In the genomic region with DNA sequence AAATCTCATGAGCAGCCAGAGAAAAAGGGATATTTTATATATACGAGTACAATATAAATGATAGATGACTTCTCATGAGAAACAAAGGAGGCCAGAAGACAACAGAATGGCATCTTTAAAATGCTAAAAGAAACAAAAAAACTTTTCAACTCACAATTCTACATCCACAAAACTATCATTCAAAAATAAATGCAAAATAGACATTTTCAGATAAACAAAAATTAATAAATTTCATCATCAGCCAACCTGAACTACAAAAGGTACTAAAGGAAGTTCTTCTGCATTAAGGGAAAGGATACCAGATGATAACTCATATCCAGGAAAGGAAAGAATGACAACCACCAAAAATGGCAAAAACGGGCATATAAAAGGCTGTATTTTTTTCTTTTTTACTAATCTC, we compare ENCODE assay signal across 31 cellular contexts. TPM values are rescaled to one million over a fixed set of nuclear protein-coding genes. Genes with fewer than 3 reads are reported as not detected.
"Had no signal": no experiment of that assay in that cellular context is flagged by ENCODE, and none has a peak within 500 bp of the region (broad histone marks: within the 10 kb centered on the region; RNA-seq: fewer than 3 reads in every experiment).

No MANE protein-coding gene starts in this region.

- H3K27ac ChIP-seq: adrenal gland, body of pancreas had no signal

- H3K27me3 Mint-ChIP-seq: activated CD4-positive, alpha-beta T cell treated with anti-CD3 and anti-CD28 coated beads, Interleukin-2, amount 10 ng/mL, durations not matched to agents 24 days and 14 days; T-cell had no signal

- H3K36me3 ChIP-seq: adrenal gland had no signal

- H3K4me1 ChIP-seq: body of pancreas had no signal

- H3K27ac Mint-ChIP-seq: activated CD4-positive, alpha-beta T cell treated with anti-CD3 and anti-CD28 coated beads, Interleukin-2, amount 10 ng/mL, durations not matched to agents 24 days and 14 days; activated naive CD4-positive, alpha-beta T cell treated with anti-CD3 and anti-CD28 coated beads for 36 hours had no signal

- H3K9me3 ChIP-seq: adrenal gland, body of pancreas had no signal

- H3K4me3 ChIP-seq: adrenal gland, body of pancreas had no signal

- DNase-seq: activated CD8-positive, alpha-beta memory T cell treated with anti-CD3 and anti-CD28 coated beads, Interleukin-2, amount 50 U/mL, for 4 hours; activated gamma-delta T cell treated with Interleukin-2 at 50 U/mL for 16 hours; activated T-cell treated with anti-CD3 and anti-CD28 coated beads for 4 hours; activated T-cell treated with anti-CD3 and anti-CD28 coated beads, Interleukin-2, amount 50 U/mL, for 4 hours; adrenal gland; body of pancreas; central memory CD4-positive, alpha-beta T cell; IMR-90; Karpas-422; MM.1S; NCI-H1092 treated with DMSO at 0.1 percent for 48 hours; NCI-H1417; NCI-H187 treated with DMSO at 0.1 percent for 48 hours; NCI-H2081 treated with DMSO at 0.1 percent for 48 hours; NCI-H226; NCI-H446 treated with DMSO at 0.1 percent for 48 hours; NCI-H524; SHP77 treated with DMSO at 0.1 percent for 48 hours; T-cell; T-helper 2 cell; T-helper 9 cell had no signal

- H3K9me3 Mint-ChIP-seq: activated naive CD4-positive, alpha-beta T cell treated with anti-CD3 and anti-CD28 coated beads for 36 hours; activated naive CD4-positive, alpha-beta T cell treated with anti-CD3 and anti-CD28 coated beads, Interleukin-2, amount 50 U/mL, for 72 hours; activated T-cell treated with anti-CD3 and anti-CD28 coated beads, Interleukin-2, amount 50 U/mL, for 4 hours; T-cell had no signal

- H3K4me3 Mint-ChIP-seq: activated CD4-positive, alpha-beta T cell treated with anti-CD3 and anti-CD28 coated beads, Interleukin-2, amount 10 ng/mL, durations not matched to agents 24 days and 14 days; activated naive CD4-positive, alpha-beta T cell treated with anti-CD3 and anti-CD28 coated beads for 36 hours; activated T-cell treated with anti-CD3 and anti-CD28 coated beads, Interleukin-2, amount 50 U/mL, for 4 hours; activated T-helper 1 cell treated with anti-CD3 and anti-CD28 coated beads, Interleukin-12 subunit alpha, Interleukin-12 subunit beta, Interleukin-2, Interleukin-4 antibody, amounts not matched to agents 30 ng/mL and 10 ng/mL and 1 ng/mL, durations not matched to agents 14 hours and 24 hours and 36 hours; T-cell had no signal

- H3K27me3 ChIP-seq: adrenal gland, body of pancreas had no signal

- ATAC-seq: activated T-cell treated with anti-CD3 and anti-CD28 coated beads, Interleukin-2, amount 50 U/mL, for 4 hours; body of pancreas; Panc1; SK-N-SH treated with all-trans-retinoic acid at 6 μM for 48 hours; T-cell had no signal

RNA-seq across cellular contexts. Expression of a gene that starts 27.9 kb away (rescaled TPM):
- total RNA-seq: activated CD4-positive, alpha-beta T cell treated with anti-CD3 and anti-CD28 coated beads, Interleukin-2, amount 10 ng/mL, durations not matched to agents 24 days and 14 days; activated naive CD4-positive, alpha-beta T cell treated with anti-CD3 and anti-CD28 coated beads for 36 hours; activated naive CD4-positive, alpha-beta T cell treated with anti-CD3 and anti-CD28 coated beads, Interleukin-2, amount 50 U/mL, for 72 hours; activated T-cell treated with anti-CD3 and anti-CD28 coated beads, Interleukin-2, amount 50 U/mL, for 4 hours; activated T-helper 1 cell treated with anti-CD3 and anti-CD28 coated beads, Interleukin-12 subunit alpha, Interleukin-12 subunit beta, Interleukin-2, Interleukin-4 antibody, amounts not matched to agents 30 ng/mL and 10 ng/mL and 1 ng/mL, durations not matched to agents 14 hours and 24 hours and 36 hours; adrenal gland; astrocyte; body of pancreas; cerebellum; IMR-90; RPMI7951; SK-MEL-5 had no signal
